Comparison of ENCODE assay signal across 18 cellular contexts in genomic region chr10:128902031-128902710, GRCh38.
DNase-seq lines count a peak whose midpoint lies in the region; ATAC-seq, FAIRE-seq and TF ChIP-seq lines count a peak whose summit lies in the region.
"Had no signal": no experiment of that assay in that cellular context is flagged by ENCODE, and none has a peak within 500 bp of the region (broad histone marks: within the 10 kb centered on the region; RNA-seq: fewer than 3 reads in every experiment).

No MANE protein-coding gene starts in this region.

- TF ChIP-seq CTCF in DND-41 (IDR thresholded peaks at IDR 0.05; ENCODE audit: borderline replicate concordance, extremely low read depth, low read length, poor library complexity, severe bottlenecking): peak; percentile 55
- peak; percentile 20; the same call in 1 of the 2 replicates for TF ChIP-seq CTCF in Loucy (conservative IDR thresholded peaks at IDR 0.05; ENCODE audit: low read length)
- no peak for TF ChIP-seq CTCF in esophagus muscularis mucosa (IDR thresholded peaks at IDR 0.05)
- TF ChIP-seq CTCF in suprapubic skin (IDR thresholded peaks at IDR 0.05): no peak
- TF ChIP-seq CTCF in BE2C (IDR thresholded peaks at IDR 0.05; ENCODE audit: low read depth, low read length): no peak
- no peak for TF ChIP-seq CTCF in pancreas (IDR thresholded peaks at IDR 0.05)

- no peaks in the 10 kb centered on the region for H3K9me2 ChIP-seq in Loucy (replicated peaks; ENCODE audit: low read depth, low read length)

- ATAC-seq in DND-41 (ENCODE audit: insufficient read depth, low read depth) (peak; percentile 83), pancreas (no peak)
- ATAC-seq: CD8-positive, alpha-beta T cell; GM12878; GM23338 had no signal

- TF ChIP-seq EP300 in esophagus muscularis mucosa (IDR thresholded peaks at IDR 0.05) (no peak), suprapubic skin (IDR thresholded peaks at IDR 0.05) (no peak)

- no peaks in the 10 kb centered on the region for H3F3A ChIP-seq in Loucy (ENCODE audit: low read depth)

- WGBS in esophagus muscularis mucosa: 80% methylated on average over 2 of the region's 2 CpGs
- 84% methylated on average over 2 of the region's 2 CpGs for WGBS in suprapubic skin
- WGBS in pancreas, 2 donors: 75 to 77% methylated on average over 2 of the region's 2 CpGs

- H3K27me3 ChIP-seq in DND-41 (ENCODE audit: insufficient read depth, low read length, poor library complexity): no peaks in the 10 kb centered on the region
- no peaks in the 10 kb centered on the region for H3K27me3 ChIP-seq in Loucy (ENCODE audit: insufficient read depth, low read length, poor library complexity, severe bottlenecking)
- no peaks in the 10 kb centered on the region for H3K27me3 ChIP-seq in esophagus muscularis mucosa
- no peaks in the 10 kb centered on the region for H3K27me3 ChIP-seq in suprapubic skin
- H3K27me3 ChIP-seq in BE2C: 0 out of 2 replicates have a peak, but pooled peaks cover 2% of the 10 kb centered on the region
- H3K27me3 ChIP-seq in pancreas: peaks cover 0 to 4% (median 0%) of the 10 kb centered on the region in 4 donors
- H3K27me3 ChIP-seq: BLaER1 treated with 17β-estradiol and CSF1 and Interleukin-3, amounts not matched to agents 10 nM and 100 nM had no signal

- H3K4me3 ChIP-seq in DND-41 (ENCODE audit: low read depth in 1 of 2, low read length in 2 of 2) (peak overlapping the region in 1 of 2 experiments; percentile 8; a peak in 2 of 4 replicates), Loucy (ENCODE audit: low read length, poor library complexity, severe bottlenecking) (peak overlapping the region; percentile 30), esophagus muscularis mucosa (no peak overlapping the region), suprapubic skin (no peak overlapping the region), BE2C (ENCODE audit: low read depth, low read length) (no peak overlapping the region), pancreas (no peak overlapping the region)
- H3K4me3 ChIP-seq: BLaER1 treated with 17β-estradiol and CSF1 and Interleukin-3, amounts not matched to agents 10 nM and 100 nM; GM12878; GM23338 had no signal

- FAIRE-seq in pancreas (lab: Jason Lieb, UNC): no peak
- FAIRE-seq: GM12878, GM19239, H54 had no signal

- H3K27ac ChIP-seq in DND-41 (ENCODE audit: low read length) (peak overlapping the region; percentile 92), esophagus muscularis mucosa (replicated peaks in 1 of 4) (no peak overlapping the region), suprapubic skin (peak overlapping the region; percentile 10), pancreas (no peak overlapping the region)
- H3K27ac ChIP-seq: BLaER1 treated with 17β-estradiol and CSF1 and Interleukin-3, amounts not matched to agents 10 nM and 100 nM had no signal

- H3K9ac ChIP-seq in DND-41 (ENCODE audit: low read depth, low read length) (peak overlapping the region; percentile 43), Loucy (ENCODE audit: low read depth, low read length, poor library complexity, severe bottlenecking) (no peak overlapping the region)
- H3K9ac ChIP-seq: BLaER1 treated with 17β-estradiol and CSF1 and Interleukin-3, amounts not matched to agents 10 nM and 100 nM had no signal

- H2AFZ ChIP-seq in DND-41 (ENCODE audit: low read depth, low read length) (peak overlapping the region; percentile 50), Loucy (ENCODE audit: low read length) (peak overlapping the region; percentile 49; the same call in 1 of the 2 replicates)
- H2AFZ ChIP-seq: GM23338 had no signal

- H3K4me1 ChIP-seq in DND-41 (ENCODE audit: insufficient read depth, low read length) (peaks cover 69% of the 10 kb centered on the region), Loucy (ENCODE audit: insufficient read depth, low read length, poor library complexity, severe bottlenecking) (peaks cover 25% of the 10 kb centered on the region), esophagus muscularis mucosa (peaks cover 0 to 15% (median 6%) of the 10 kb centered on the region in 4 donors), suprapubic skin (peaks cover 16% of the 10 kb centered on the region), BE2C (no peaks in the 10 kb centered on the region), pancreas (no peaks in the 10 kb centered on the region)

- TF ChIP-seq POLR2A in esophagus muscularis mucosa (IDR thresholded peaks at IDR 0.05; ENCODE audit: low read depth) (no peak), suprapubic skin (IDR thresholded peaks at IDR 0.05) (no peak)

- H3K4me2 ChIP-seq in DND-41 (ENCODE audit: insufficient read depth, low read length) (peak overlapping the region; percentile 44), Loucy (ENCODE audit: low read depth, low read length, poor library complexity, severe bottlenecking) (peak overlapping the region; percentile 64)
- H3K4me2 ChIP-seq: BLaER1 treated with 17β-estradiol and CSF1 and Interleukin-3, amounts not matched to agents 10 nM and 100 nM; GM23338 had no signal

- intact Hi-C loops in esophagus muscularis mucosa (cut with DNase I): no loop called here
- intact Hi-C loops in pancreas (cut with DNase I): no loop called here

- no peaks in the 10 kb centered on the region for H3K79me2 ChIP-seq in DND-41 (ENCODE audit: insufficient read depth, low read length)
- no peaks in the 10 kb centered on the region for H3K79me2 ChIP-seq in Loucy (ENCODE audit: insufficient read depth, low read length)

- DNase-seq in DND-41: peak; percentile 48
- peak; percentile 80 for DNase-seq in esophagus muscularis mucosa (ENCODE audit: extremely low spot score)
- DNase-seq in suprapubic skin (ENCODE audit: low spot score in 2 of 2): no peak
- DNase-seq in amygdala (lab: John Stamatoyannopoulos, UW): no peak
- DNase-seq in BE2C: no peak
- DNase-seq in pancreas: no peak
- DNase-seq: 8988T; Calu3; CD8-positive, alpha-beta T cell; DMS79 treated with DMSO at 0.1 percent for 48 hours; EL; HCEC 1CT had no signal

- H3K9me3 ChIP-seq in DND-41 (ENCODE audit: insufficient read depth, low read length, severe bottlenecking) (no peaks in the 10 kb centered on the region), Loucy (ENCODE audit: insufficient read depth, low read depth, low read length) (no peaks in the 10 kb centered on the region), esophagus muscularis mucosa (no peaks in the 10 kb centered on the region), suprapubic skin (no peaks in the 10 kb centered on the region), BE2C (no peaks in the 10 kb centered on the region), pancreas (no peaks in the 10 kb centered on the region)

- no peaks in the 10 kb centered on the region for H4K20me1 ChIP-seq in DND-41 (ENCODE audit: insufficient read depth, low read length)
- H4K20me1 ChIP-seq in Loucy (ENCODE audit: insufficient read depth, low read length, poor library complexity, severe bottlenecking): no peaks in the 10 kb centered on the region
- H4K20me1 ChIP-seq: BLaER1 treated with 17β-estradiol and CSF1 and Interleukin-3, amounts not matched to agents 10 nM and 100 nM had no signal

- no peaks in the 10 kb centered on the region for H3K36me3 ChIP-seq in DND-41 (ENCODE audit: insufficient read depth, low read length)
- H3K36me3 ChIP-seq in Loucy (ENCODE audit: insufficient read depth, low read length): no peaks in the 10 kb centered on the region
- H3K36me3 ChIP-seq in esophagus muscularis mucosa: no peaks in the 10 kb centered on the region
- no peaks in the 10 kb centered on the region for H3K36me3 ChIP-seq in suprapubic skin
- H3K36me3 ChIP-seq in BE2C: no peaks in the 10 kb centered on the region
- H3K36me3 ChIP-seq in pancreas: no peaks in the 10 kb centered on the region
- H3K36me3 ChIP-seq: BLaER1 treated with 17β-estradiol and CSF1 and Interleukin-3, amounts not matched to agents 10 nM and 100 nM had no signal

Comparison
In these comparisons a context has a peak if more than half of its experiments do, and no peak if none do; other contexts are left out.
1. DNase-seq: peak in DND-41 (single experiment) and esophagus muscularis mucosa (single experiment); none in suprapubic skin (0 of 2), amygdala (0 of 56), BE2C (single experiment) and pancreas (0 of 6).
2. H3K27ac ChIP-seq: peak in DND-41 (single experiment) and suprapubic skin (single experiment); none in esophagus muscularis mucosa (0 of 4) and pancreas (0 of 4).
3. CTCF ChIP-seq: peak in DND-41 (single experiment) and Loucy (single experiment); none in esophagus muscularis mucosa (0 of 3), suprapubic skin (0 of 2), BE2C (single experiment) and pancreas (0 of 4).